ENCODE assay signal across 9 cellular contexts in genomic region chr3:127734754-127735473, GRCh38.
A peak's percentile ranks its signal among the peaks of the same experiment; 100 is the strongest.
DNase-seq lines count a peak whose midpoint lies in the region; ATAC-seq, FAIRE-seq and TF ChIP-seq lines count a peak whose summit lies in the region.
"Had no signal": no experiment of that assay in that cellular context is flagged by ENCODE, and none has a peak within 500 bp of the region (broad histone marks: within the 10 kb centered on the region; RNA-seq: fewer than 3 reads in every experiment).

No MANE protein-coding gene starts in this region.

- CTCF ChIA-PET in A673 (lab: Charles Lee) = interaction anchor here (0.6 kb wide), 1 partner anchor 1511 kb away, joined by 6 read pairs; no protein-coding TSS in a partner anchor
- CTCF ChIA-PET in K562 (lab: Yijun Ruan, JAX; ENCODE audit: low intra/inter-chr PET ratio) = no interaction called here

- TF ChIP-seq RAD21 in K562 (CRISPR knock-in tag; conservative IDR thresholded peaks at IDR 0.05 in 1 of 2, IDR thresholded peaks at IDR 0.05 in 1 of 2) = no peak
- no peak for TF ChIP-seq RAD21 in liver (IDR thresholded peaks at IDR 0.05)

- in situ Hi-C loops in K562 (cut with MboI) = no loop called here

- intact Hi-C loops in A673 (cut with micrococcal nuclease; ENCODE audit: unreplicated experiment) (no loop called here), K562 (cut with micrococcal nuclease) (no loop called here), aorta (cut with DNase I) (loop anchor here in 1 of 2 donors (5.0 kb wide), 2 partner anchors 38 to 47 kb away; no protein-coding TSS in a partner anchor)

- H2AFZ ChIP-seq in K562 (ENCODE audit: low read depth, low read length) = peak overlapping the region; percentile 12; the same call in 1 of the 2 replicates

- H3K4me3 ChIP-seq in A673 (ENCODE audit: low read depth, low read length, poor library complexity, severe bottlenecking) (no peak overlapping the region), K562 (no peak overlapping the region), liver (ENCODE audit: low read depth in 1 of 3, low read length in 3 of 3) (no peak overlapping the region), aorta (ENCODE audit: low read length in 2 of 2) (no peak overlapping the region)
- H3K4me3 ChIP-seq: cardiac muscle cell had no signal

- no peak overlapping the region for H3K4me2 ChIP-seq in K562 (ENCODE audit: insufficient read depth, low read length)

- H3K27me3 ChIP-seq in A673 (replicated peaks; ENCODE audit: insufficient read depth, low read depth, low read length, poor library complexity) (no peaks in the 10 kb centered on the region), K562 (ENCODE audit: control insufficient read depth in 2 of 2, insufficient read depth in 2 of 2, low read length in 2 of 2) (peaks cover 0 to 10% of the 10 kb centered on the region in 2 experiments; a peak in 2 of 5 replicates), liver (ENCODE audit: control insufficient read depth in 4 of 4, insufficient read depth in 4 of 4, low read length in 3 of 4) (no peaks in the 10 kb centered on the region), aorta (ENCODE audit: control insufficient read depth in 1 of 2, insufficient read depth in 2 of 2, low read length in 1 of 2) (no peaks in the 10 kb centered on the region)
- H3K27me3 ChIP-seq: cardiac muscle cell had no signal

- no peaks in the 10 kb centered on the region for H3K79me2 ChIP-seq in K562 (ENCODE audit: control insufficient read depth, insufficient read depth, low read length)

- ATAC-seq in K562 (no peak), aorta (ENCODE audit: low FRiP score) (peak; percentile 30), HG03457 (IDR thresholded peaks at IDR 0.05; ENCODE audit: unreplicated experiment) (no peak)

- H3K27ac ChIP-seq in A673 (ENCODE audit: low read depth, low read length, poor library complexity, severe bottlenecking) (peak overlapping the region; percentile 75), K562 (ENCODE audit: extremely low read depth, low read depth, low read length) (no peak overlapping the region), liver (ENCODE audit: low read depth in 1 of 2, low read length in 2 of 2) (no peak overlapping the region), aorta (ENCODE audit: low read depth in 1 of 2, low read length in 2 of 2) (no peak overlapping the region)
- H3K27ac ChIP-seq: cardiac muscle cell had no signal

- no peak for TF ChIP-seq POLR2A in K562 (conservative IDR thresholded peaks at IDR 0.05)

- BruUV-seq in A673 (replicated peaks; lab: Mats Ljungman, UMichigan) = no TSS peak
- BruUV-seq in K562 (replicated peaks; lab: Mats Ljungman, UMichigan) = no TSS peak

- no peak for TF ChIP-seq EP300 in K562 (IDR thresholded peaks at IDR 0.05; ENCODE audit: low read length)

- WGBS in K562 (ENCODE audit: insufficient coverage, low coverage, missing lambda C conversion rate) = 21% methylated on average over 8 of the region's 8 CpGs
- 69% methylated on average over 8 of the region's 8 CpGs for WGBS in liver
- WGBS in aorta, 2 donors = 24 to 39% methylated on average over 8 of the region's 8 CpGs

- no peak for TF ChIP-seq CTCF in A673 (conservative IDR thresholded peaks at IDR 0.05; ENCODE audit: low read depth, low read length)
- TF ChIP-seq CTCF in K562 (IDR thresholded peaks at IDR 0.05 in 2 of 3, conservative IDR thresholded peaks at IDR 0.05 in 1 of 3; ENCODE audit: insufficient read depth in 2 of 3, low read depth in 1 of 3, low read length in 3 of 3) = no peak
- TF ChIP-seq CTCF in liver (IDR thresholded peaks at IDR 0.05; ENCODE audit: low read depth, low read length, missing input control) = no peak

- H3K9ac ChIP-seq in K562 (ENCODE audit: insufficient read depth in 1 of 2, low read depth in 2 of 2, low read length in 2 of 2) (no peak overlapping the region), liver (ENCODE audit: low read depth in 1 of 2, low read length in 2 of 2) (no peak overlapping the region)

- POLR2A ChIA-PET in A673 (lab: Charles Lee; ENCODE audit: low non-redundant PET) = no interaction called here
- POLR2A ChIA-PET in K562 (lab: Yijun Ruan, JAX) = no interaction called here

- H4K20me1 ChIP-seq in K562 (replicated peaks; ENCODE audit: control insufficient read depth, insufficient read depth, low read length) = no peaks in the 10 kb centered on the region

- no peaks in the 10 kb centered on the region for H3K9me1 ChIP-seq in K562 (ENCODE audit: control insufficient read depth, insufficient read depth, low read length)

- FAIRE-seq in K562 (lab: Jason Lieb, UNC) = no peak

- H3K4me1 ChIP-seq in A673 (ENCODE audit: insufficient read depth, low read length, poor library complexity, severe bottlenecking) = peaks cover 53% of the 10 kb centered on the region
- peaks cover 23 to 24% of the 10 kb centered on the region in 2 experiments for H3K4me1 ChIP-seq in K562 (replicated peaks in 1 of 2; ENCODE audit: control insufficient read depth in 2 of 2, insufficient read depth in 2 of 2, low read length in 2 of 2)
- H3K4me1 ChIP-seq in liver (ENCODE audit: control insufficient read depth in 4 of 4, insufficient read depth in 4 of 4, low read length in 3 of 4) = peaks cover 0 to 10% (median 3%) of the 10 kb centered on the region in 4 donors
- peaks cover 5% of the 10 kb centered on the region in 2 donors for H3K4me1 ChIP-seq in aorta (ENCODE audit: control insufficient read depth in 1 of 2, insufficient read depth in 2 of 2, low read length in 2 of 2)

- DNase-seq in A673 (ENCODE audit: low spot score) (peak; percentile 94), Kasumi-1 (lab: John Stamatoyannopoulos, UW) (peak; percentile 87 to 94), K562 (ENCODE audit: extremely low read depth in 1 of 4, low spot score in 3 of 4) (no peak), aorta (peak in 1 of 2 donors; percentile 79), NCI-H2081 (lab: John Stamatoyannopoulos, UW) (no peak), COLO668 (lab: John Stamatoyannopoulos, UW; ENCODE audit: unreplicated experiment) (no peak)

- H3K9me3 ChIP-seq in A673 (ENCODE audit: low read depth, low read length, poor library complexity, severe bottlenecking) (no peaks in the 10 kb centered on the region), K562 (replicated peaks; ENCODE audit: control insufficient read depth, insufficient read depth, low read depth, low read length) (no peaks in the 10 kb centered on the region), liver (ENCODE audit: control insufficient read depth in 4 of 4, low read length in 3 of 4) (no peaks in the 10 kb centered on the region), aorta (ENCODE audit: control insufficient read depth, low read length) (no peaks in the 10 kb centered on the region)

- H3K36me3 ChIP-seq in A673 (ENCODE audit: insufficient read depth, low read length, poor library complexity, severe bottlenecking) (no peaks in the 10 kb centered on the region), K562 (ENCODE audit: control insufficient read depth, insufficient read depth, low read length) (no peaks in the 10 kb centered on the region), liver (ENCODE audit: control insufficient read depth in 4 of 4, insufficient read depth in 3 of 4, low read depth in 1 of 4, low read length in 3 of 4) (peaks cover 0 to 6% (median under 1%) of the 10 kb centered on the region in 4 donors), aorta (ENCODE audit: control insufficient read depth in 1 of 2, insufficient read depth in 2 of 2, low read length in 1 of 2) (no peaks in the 10 kb centered on the region)
- H3K36me3 ChIP-seq: cardiac muscle cell had no signal

TF ChIP-seq in K562, 482 proteins besides CTCF, POLR2A, EP300 and RAD21:
- TF ChIP-seq GABPA (tag; conservative IDR thresholded peaks at IDR 0.05; ENCODE audit: low read depth) (peak; percentile 29; the same call in 1 of the 2 replicates), ZNF184 (CRISPR knock-in tag; IDR thresholded peaks at IDR 0.05) (no peak)

TF ChIP-seq in liver, 16 proteins besides CTCF, POLR2A, EP300 and RAD21:
- TF ChIP-seq GABPA (IDR thresholded peaks at IDR 0.05 in 1 of 2, conservative IDR thresholded peaks at IDR 0.05 in 1 of 2) (no peak), SP1 (IDR thresholded peaks at IDR 0.05) (peak; percentile 11), HNF4G (IDR thresholded peaks at IDR 0.05) (no peak), REST (IDR thresholded peaks at IDR 0.05) (no peak), RXRA (IDR thresholded peaks at IDR 0.05) (no peak)

Comparison
In these comparisons a context has a peak if more than half of its experiments do, and no peak if none do; other contexts are left out.
1. DNase-seq: peak in A673 (single experiment) and Kasumi-1 (2 of 2); none in K562 (0 of 4), NCI-H2081 (0 of 2) and COLO668 (single experiment).